In genomic region chr4:47617607-47618006, GRCh38 we compare ENCODE assay signal across 14 cellular contexts.
DNase-seq lines count a peak whose midpoint lies in the region; ATAC-seq and TF ChIP-seq lines count a peak whose summit lies in the region.
"Had no signal": no experiment of that assay in that cellular context is flagged by ENCODE, and none has a peak within 500 bp of the region (broad histone marks: within the 10 kb centered on the region; RNA-seq: fewer than 3 reads in every experiment).

No MANE protein-coding gene starts in this region.

- DNase-seq in GM13977 (ENCODE audit: low spot score): peak; percentile 12
- no peak for DNase-seq in NCI-H446 (lab: John Stamatoyannopoulos, UW)
- no peak for DNase-seq in testis
- no peak for DNase-seq in vagina (ENCODE audit: extremely low spot score in 2 of 2)
- DNase-seq in NOMO-1 treated with DMSO at 0.1 percent for 48 hours (lab: John Stamatoyannopoulos, UW; ENCODE audit: unreplicated experiment): no peak
- DNase-seq: activated CD4-positive, alpha-beta T cell treated with anti-CD3 and anti-CD28 coated beads, Interleukin-2, amount 10 ng/mL, durations not matched to agents 7 days and 5 days; activated naive CD4-positive, alpha-beta T cell treated with anti-CD3 and anti-CD28 coated beads for 36 hours; CD4-positive, alpha-beta T cell; H7; NCI-H187; NCI-H446 treated with DMSO at 0.1 percent for 48 hours had no signal

- H3K4me1 ChIP-seq in testis (no peaks in the 10 kb centered on the region), vagina (no peaks in the 10 kb centered on the region)

- no peaks in the 10 kb centered on the region for H3K9me3 ChIP-seq in testis
- no peaks in the 10 kb centered on the region for H3K9me3 ChIP-seq in vagina

- H3K36me3 ChIP-seq in testis (ENCODE audit: low read depth, missing control alignments): no peaks in the 10 kb centered on the region
- H3K36me3 ChIP-seq in vagina: no peaks in the 10 kb centered on the region

- in situ Hi-C loops in GM13977 (cut with MboI; ENCODE audit: low pct_unique_long_range_greater_than_20kb, low sequenced_read_pairs, unreplicated experiment): no loop called here

- ATAC-seq in GM19372 (IDR thresholded peaks at IDR 0.05; ENCODE audit: low read depth, unreplicated experiment): peak; percentile 75
- ATAC-seq in HG02623 (IDR thresholded peaks at IDR 0.05; ENCODE audit: unreplicated experiment): peak; percentile 79
- ATAC-seq in HG03469 (IDR thresholded peaks at IDR 0.05; ENCODE audit: unreplicated experiment): peak; percentile 60

- intact Hi-C loops in testis (cut with DNase I; ENCODE audit: low total_unique reads) (no loop called here), vagina (cut with DNase I) (no loop called here)

- H3K27me3 ChIP-seq in testis (no peaks in the 10 kb centered on the region), vagina (no peaks in the 10 kb centered on the region)

- H3K4me3 ChIP-seq in testis (no peak overlapping the region), vagina (no peak overlapping the region)

- TF ChIP-seq CTCF in GM13977 (IDR thresholded peaks at IDR 0.05; ENCODE audit: extremely low read depth, insufficient read depth, missing control alignments): no peak
- no peak for TF ChIP-seq CTCF in testis (IDR thresholded peaks at IDR 0.05)
- no peak for TF ChIP-seq CTCF in vagina (IDR thresholded peaks at IDR 0.05)

- TF ChIP-seq POLR2A in testis (IDR thresholded peaks at IDR 0.05): no peak
- no peak for TF ChIP-seq POLR2A in vagina (IDR thresholded peaks at IDR 0.05)

- H3K27ac ChIP-seq in testis (no peak overlapping the region), vagina (no peak overlapping the region)
